In genomic region chr6:13334953-13335352, GRCh38 we compare ENCODE assay signal across 20 cellular contexts. TPM values are rescaled to one million over a fixed set of nuclear protein-coding genes. Genes with fewer than 3 reads are reported as not detected.
DNase-seq lines count a peak whose midpoint lies in the region; ATAC-seq and TF ChIP-seq lines count a peak whose summit lies in the region.
"Had no signal": no experiment of that assay in that cellular context is flagged by ENCODE, and none has a peak within 500 bp of the region (broad histone marks: within the 10 kb centered on the region; RNA-seq: fewer than 3 reads in every experiment).

No MANE protein-coding gene starts in this region.

- H3K4me1 ChIP-seq in GM23248 (ENCODE audit: insufficient read depth) (no peaks in the 10 kb centered on the region), PC-3 (ENCODE audit: insufficient read depth, low read length) (peaks cover 9% of the 10 kb centered on the region)
- H3K4me1 ChIP-seq: body of pancreas, tibial artery had no signal

- CTCF ChIA-PET in PC-3 (lab: Charles Lee) (interaction anchor here (0.8 kb wide), 1 partner anchor 144 kb away, joined by 3 read pairs; no protein-coding TSS in a partner anchor), HEK293T (lab: Yijun Ruan, JAX) (interaction anchor here (0.6 to 1.2 kb wide), 4 partner anchors 140 to 790 kb away, joined by 3 to 6 read pairs (median 5); no protein-coding TSS in a partner anchor)

- H3K9me2 ChIP-seq in GM23248 (ENCODE audit: insufficient read depth): no peaks in the 10 kb centered on the region
- no peaks in the 10 kb centered on the region for H3K9me2 ChIP-seq in PC-3 (replicated peaks; ENCODE audit: low read length)

- H3K4me3 ChIP-seq in GM23248 (no peak overlapping the region), PC-3 (ENCODE audit: low read length) (no peak overlapping the region)
- H3K4me3 ChIP-seq: body of pancreas, dorsolateral prefrontal cortex, skin epidermis, tibial artery had no signal

- no peak overlapping the region for H3K27ac ChIP-seq in GM23248
- no peak overlapping the region for H3K27ac ChIP-seq in PC-3 (ENCODE audit: low read length)
- H3K27ac ChIP-seq: body of pancreas, dorsolateral prefrontal cortex, skin epidermis, tibial artery had no signal

- no peaks in the 10 kb centered on the region for H3K36me3 Mint-ChIP-seq in endothelial cell (ENCODE audit: low read depth, unreplicated experiment)
- H3K36me3 Mint-ChIP-seq in progenitor cell of endocrine pancreas (ENCODE audit: insufficient read depth): no peaks in the 10 kb centered on the region

- H3K9me3 ChIP-seq in GM23248 (ENCODE audit: low read depth) (no peaks in the 10 kb centered on the region), PC-3 (ENCODE audit: low read length) (no peaks in the 10 kb centered on the region)
- H3K9me3 ChIP-seq: body of pancreas, tibial artery had no signal

- intact Hi-C loops in PC-3 (cut with micrococcal nuclease): loop anchor here (10.0 kb wide), 1 partner anchor 380 kb away; the partner anchor contains the start of gene RANBP9

- H3F3A ChIP-seq in GM23248 (ENCODE audit: insufficient read depth): no peaks in the 10 kb centered on the region
- H3F3A ChIP-seq in PC-3 (ENCODE audit: low read length, unreplicated experiment): no peaks in the 10 kb centered on the region

- H4K20me1 ChIP-seq in GM23248 (ENCODE audit: insufficient read depth): no peaks in the 10 kb centered on the region
- no peaks in the 10 kb centered on the region for H4K20me1 ChIP-seq in PC-3 (ENCODE audit: low read length)

- H3K27ac Mint-ChIP-seq in endothelial cell (ENCODE audit: unreplicated experiment) (peak overlapping the region; percentile 72), progenitor cell of endocrine pancreas (peak overlapping the region; percentile 1)
- H3K27ac Mint-ChIP-seq: activated B cell treated with CpG ODN at 0.5 μM for 24 hours, B cell had no signal

- H3K9me3 Mint-ChIP-seq in endothelial cell (ENCODE audit: unreplicated experiment) (no peaks in the 10 kb centered on the region), progenitor cell of endocrine pancreas (ENCODE audit: low read depth) (no peaks in the 10 kb centered on the region)
- H3K9me3 Mint-ChIP-seq: activated B cell treated with CpG ODN at 0.5 μM for 24 hours had no signal

- POLR2A ChIA-PET in PC-3 (lab: Charles Lee; ENCODE audit: unreplicated experiment): no interaction called here
- POLR2A ChIA-PET in HEK293T (lab: Yijun Ruan, JAX): interaction anchor here (1.0 kb wide), 1 partner anchor 240 kb away, joined by 3 read pairs; the partner anchor contains the start of gene SIRT5

- no peaks in the 10 kb centered on the region for H3K79me2 ChIP-seq in GM23248 (ENCODE audit: insufficient read depth)
- no peaks in the 10 kb centered on the region for H3K79me2 ChIP-seq in PC-3 (ENCODE audit: low read length)

- peaks cover 15% of the 10 kb centered on the region for H3K4me1 Mint-ChIP-seq in endothelial cell (ENCODE audit: unreplicated experiment)
- no peaks in the 10 kb centered on the region for H3K4me1 Mint-ChIP-seq in progenitor cell of endocrine pancreas (ENCODE audit: low read depth)

- no TSS peak for BruUV-seq in PC-3 (replicated peaks; lab: Mats Ljungman, UMichigan)

- WGBS in GM23248 (ENCODE audit: low coverage in 1 of 2, low lambda C conversion rate in 2 of 2, missing lambda C conversion rate in 2 of 2), 2 experiments: 55 to 69% methylated on average over 3 of the region's 3 CpGs

- TF ChIP-seq CTCF in PC-3 (conservative IDR thresholded peaks at IDR 0.05; ENCODE audit: low read depth, low read length) (no peak), endothelial cell (IDR thresholded peaks at IDR 0.05; ENCODE audit: unreplicated experiment) (no peak), progenitor cell of endocrine pancreas (IDR thresholded peaks at IDR 0.05; ENCODE audit: unreplicated experiment) (no peak)

- no peak overlapping the region for H3K4me3 Mint-ChIP-seq in endothelial cell (ENCODE audit: unreplicated experiment)
- no peak overlapping the region for H3K4me3 Mint-ChIP-seq in progenitor cell of endocrine pancreas (ENCODE audit: low read depth)
- H3K4me3 Mint-ChIP-seq: activated B cell treated with CpG ODN at 0.5 μM for 24 hours, B cell had no signal

- no peak overlapping the region for H3K4me2 ChIP-seq in GM23248 (ENCODE audit: unreplicated experiment)
- no peak overlapping the region for H3K4me2 ChIP-seq in PC-3 (ENCODE audit: low read length)

- peak; percentile 55 for ATAC-seq in PC-3
- ATAC-seq: body of pancreas, HCT116 had no signal

- H3K36me3 ChIP-seq in GM23248 (ENCODE audit: low read depth) (no peaks in the 10 kb centered on the region), PC-3 (ENCODE audit: low read depth, low read length) (no peaks in the 10 kb centered on the region)
- H3K36me3 ChIP-seq: tibial artery had no signal

- DNase-seq in GM23248 (peak; percentile 8), PC-3 (peak; percentile 42), endothelial cell (ENCODE audit: low spot score) (no peak), progenitor cell of endocrine pancreas (ENCODE audit: low spot score, unreplicated experiment) (no peak), HEK293T (ENCODE audit: extremely low spot score) (no peak), NCI-H345 (lab: John Stamatoyannopoulos, UW) (no peak)
- DNase-seq in activated CD8-positive, alpha-beta memory T cell treated with anti-CD3 and anti-CD28 coated beads, Interleukin-2, amount 50 U/mL, for 4 hours: no peak
- DNase-seq: activated B cell treated with CpG ODN at 0.5 μM for 24 hours, activated gamma-delta T cell treated with Interleukin-2 at 50 U/mL for 16 hours, body of pancreas, DMS 273 treated with DMSO at 0.1 percent for 48 hours, dorsolateral prefrontal cortex, hypothalamus, NCI-H2081, NCI-H82, SW 1271, tibial artery had no signal

- no peak overlapping the region for H3K9ac ChIP-seq in GM23248
- no peak overlapping the region for H3K9ac ChIP-seq in PC-3 (ENCODE audit: low read length)

- H3K27me3 ChIP-seq in GM23248 (replicated peaks; ENCODE audit: insufficient read depth): 0 out of 2 replicates have a peak, but pooled peaks cover 6% of the 10 kb centered on the region
- H3K27me3 ChIP-seq in PC-3 (ENCODE audit: low read length): no peaks in the 10 kb centered on the region
- H3K27me3 ChIP-seq: body of pancreas, dorsolateral prefrontal cortex, tibial artery had no signal

- H3K27me3 Mint-ChIP-seq in endothelial cell (ENCODE audit: unreplicated experiment) (no peaks in the 10 kb centered on the region), progenitor cell of endocrine pancreas (peaks cover 14% of the 10 kb centered on the region)
- H3K27me3 Mint-ChIP-seq: activated B cell treated with CpG ODN at 0.5 μM for 24 hours, B cell had no signal

- no peak overlapping the region for H2AFZ ChIP-seq in GM23248
- H2AFZ ChIP-seq in PC-3 (ENCODE audit: low read length): no peak overlapping the region

- in situ Hi-C loops in GM23248 (cut with MboI): loop anchor here (25.0 kb wide), 1 partner anchor 202 kb away; no protein-coding TSS in a partner anchor

TF ChIP-seq in HEK293T, 16 proteins besides CTCF, POLR2A, EP300 and RAD21:
- TF ChIP-seq SP1 (IDR thresholded peaks at IDR 0.05) (no peak), FOXK2 (IDR thresholded peaks at IDR 0.05) (no peak), FOXA1 (IDR thresholded peaks at IDR 0.05) (no peak), CTBP1 (IDR thresholded peaks at IDR 0.05; ENCODE audit: borderline replicate concordance) (no peak), LEF1 (IDR thresholded peaks at IDR 0.05; ENCODE audit: borderline replicate concordance) (no peak), BHLHE40 (IDR thresholded peaks at IDR 0.05; ENCODE audit: borderline replicate concordance) (no peak), ELF4 (IDR thresholded peaks at IDR 0.05) (no peak), TARDBP (IDR thresholded peaks at IDR 0.05) (no peak), PKNOX1 (IDR thresholded peaks at IDR 0.05) (no peak), ZNF384 (IDR thresholded peaks at IDR 0.05) (no peak), NFRKB (IDR thresholded peaks at IDR 0.05) (no peak), ARNT (IDR thresholded peaks at IDR 0.05) (no peak), FOXM1 (IDR thresholded peaks at IDR 0.05; ENCODE audit: borderline replicate concordance) (no peak), HDGF (IDR thresholded peaks at IDR 0.05; ENCODE audit: borderline replicate concordance) (no peak), L3MBTL2 (conservative IDR thresholded peaks at IDR 0.05) (no peak), SUZ12 (IDR thresholded peaks at IDR 0.05) (no peak)

RNA-seq across cellular contexts. Expression of gene TBC1D7, which starts 6.6 kb away (rescaled TPM):
- 8.5 and 18.7 TPM in 2 replicates for total RNA-seq in GM23248 (2014; rRNA removed; shearing (Covaris generic))
- 25.7 and 25.8 TPM in 2 replicates for polyA plus RNA-seq in GM23248 (2016; fragmentation: Nextera tagmentation; extraction: Ambion mirVana)
- total RNA-seq in PC-3 (2014; rRNA removed): 16.9 and 18.5 TPM in 2 replicates
- 40.4 TPM for total RNA-seq in endothelial cell (ENCODE audit: unreplicated experiment)
- 34.3 and 34.7 TPM in 2 replicates for total RNA-seq in progenitor cell of endocrine pancreas

Comparison
In these comparisons a context has a peak if more than half of its experiments do, and no peak if none do; other contexts are left out.
1. DNase-seq: peak in GM23248 (single experiment) and PC-3 (single experiment); none in endothelial cell (single experiment), progenitor cell of endocrine pancreas (single experiment), HEK293T (single experiment), activated CD8-positive, alpha-beta memory T cell treated with anti-CD3 and anti-CD28 coated beads, Interleukin-2, amount 50 U/mL, for 4 hours (single experiment) and NCI-H345 (single experiment).